In the genomic region with DNA sequence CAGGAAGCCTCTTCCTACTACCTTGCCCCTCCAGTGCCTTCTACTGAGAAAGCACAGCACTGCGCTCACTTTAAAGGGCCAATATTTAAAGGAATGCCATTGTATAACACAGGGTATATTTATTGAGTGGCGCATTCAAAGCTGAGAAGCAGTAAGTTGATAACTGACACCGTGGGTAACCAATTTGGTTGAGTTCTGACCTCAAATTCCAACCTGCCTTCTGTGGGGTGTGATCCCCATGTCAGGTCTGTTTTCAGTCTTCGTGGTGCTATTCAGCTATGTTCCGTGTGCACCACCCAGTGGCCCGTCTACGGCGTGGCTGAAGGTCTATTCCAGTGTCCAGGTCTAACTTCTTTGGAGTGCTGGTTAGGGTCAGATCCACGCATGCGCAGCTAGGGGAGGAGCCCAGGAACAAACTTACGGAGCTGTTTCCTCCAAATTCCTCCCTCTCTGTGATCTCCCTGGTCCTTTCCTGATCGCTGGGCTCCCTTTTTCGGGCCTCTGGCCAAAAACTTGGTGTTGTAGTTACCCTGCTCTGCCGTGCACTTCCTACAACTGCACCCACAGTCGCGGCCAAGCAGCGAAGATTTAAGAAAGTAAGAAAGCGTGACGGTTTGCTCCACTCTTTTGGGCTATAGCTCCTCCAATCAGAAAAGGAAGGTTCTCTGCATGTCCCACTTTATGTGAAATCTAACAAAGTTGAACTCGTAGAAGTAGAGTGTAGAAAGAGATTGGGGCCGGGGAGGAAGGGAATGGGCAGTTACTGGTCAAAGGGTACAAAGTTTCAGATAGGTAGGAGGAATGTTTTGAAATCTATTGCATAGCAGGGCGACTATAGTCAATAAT, we compare ENCODE assay signal across 8 cellular contexts. TPM values are rescaled to one million over a fixed set of nuclear protein-coding genes. Genes with fewer than 3 reads are reported as not detected.
A peak's percentile ranks its signal among the peaks of the same experiment; 100 is the strongest.
DNase-seq lines count a peak whose midpoint lies in the region; ATAC-seq and TF ChIP-seq lines count a peak whose summit lies in the region.

No MANE protein-coding gene starts in this region.

- no peak for TF ChIP-seq POLR2A in sigmoid colon (IDR thresholded peaks at IDR 0.05)

- peak in 3 of 4 experiments; percentile 15 to 57 (median 43) for TF ChIP-seq CTCF in sigmoid colon (IDR thresholded peaks at IDR 0.05)

- H3K4me1 ChIP-seq in HUES64 (ENCODE audit: insufficient read depth, low read length) (peaks cover 34% of the 10 kb centered on the region), right cardiac atrium (ENCODE audit: control insufficient read depth, insufficient read depth, low read length) (no peaks in the 10 kb centered on the region), sigmoid colon (peaks cover 0 to 14% (median 4%) of the 10 kb centered on the region in 4 donors)

- TF ChIP-seq EP300 in sigmoid colon (IDR thresholded peaks at IDR 0.05), result no peak

- no peaks in the 10 kb centered on the region for H3K9me3 ChIP-seq in HUES64 (ENCODE audit: insufficient read depth, low read depth, low read length)
- no peaks in the 10 kb centered on the region for H3K9me3 ChIP-seq in right cardiac atrium (ENCODE audit: control insufficient read depth, low read length)
- no peaks in the 10 kb centered on the region for H3K9me3 ChIP-seq in sigmoid colon

- H3K36me3 Mint-ChIP-seq in activated naive CD8-positive, alpha-beta T cell treated with anti-CD3 and anti-CD28 coated beads for 36 hours, result no peaks in the 10 kb centered on the region

- intact Hi-C loops in right cardiac atrium (cut with DNase I) (loop anchor here in 1 of 4 donors (5.0 kb wide), 1 partner anchor 71 kb away; no protein-coding TSS in a partner anchor), sigmoid colon (cut with DNase I) (loop anchor here (5.0 kb wide), 1 partner anchor 71 kb away; no protein-coding TSS in a partner anchor)

- no peak overlapping the region for H3K9ac ChIP-seq in HUES64 (ENCODE audit: low read depth, low read length)

- no peaks in the 10 kb centered on the region for H3K9me3 Mint-ChIP-seq in activated naive CD8-positive, alpha-beta T cell treated with anti-CD3 and anti-CD28 coated beads for 36 hours

- peaks cover 11% of the 10 kb centered on the region for H3K4me1 Mint-ChIP-seq in activated naive CD8-positive, alpha-beta T cell treated with anti-CD3 and anti-CD28 coated beads for 36 hours

- H3K4me3 Mint-ChIP-seq in activated naive CD8-positive, alpha-beta T cell treated with anti-CD3 and anti-CD28 coated beads for 36 hours, result peak overlapping the region; percentile 80

- DNase-seq in D341Med (ENCODE audit: low spot score) (peak; percentile 43), SKM-1 treated with dmso at 0.1 percent for 144 hours (lab: John Stamatoyannopoulos, UW; ENCODE audit: unreplicated experiment) (peak; percentile 66), right cardiac atrium (peak; percentile 89 to 92 (median 90)), sigmoid colon (peak; percentile 87), NCI-H1436 treated with DMSO at 0.1 percent for 48 hours (lab: John Stamatoyannopoulos, UW) (no peak)
- DNase-seq in activated naive CD8-positive, alpha-beta T cell treated with anti-CD3 and anti-CD28 coated beads for 36 hours, result peak; percentile 68

- H3K4me3 ChIP-seq in HUES64 (ENCODE audit: low read length) (no peak overlapping the region), right cardiac atrium (ENCODE audit: low read length) (peak overlapping the region; percentile 28), sigmoid colon (peak overlapping the region; percentile 18 to 51 (median 37))

- peak; percentile 74 for ATAC-seq in GM21515 (IDR thresholded peaks at IDR 0.05; ENCODE audit: unreplicated experiment)
- peak; percentile 91 to 97 for ATAC-seq in right cardiac atrium

- H3K27me3 Mint-ChIP-seq in activated naive CD8-positive, alpha-beta T cell treated with anti-CD3 and anti-CD28 coated beads for 36 hours, result peaks cover 15% of the 10 kb centered on the region

- H3K36me3 ChIP-seq in HUES64 (ENCODE audit: insufficient read depth, low read length) (no peaks in the 10 kb centered on the region), sigmoid colon (no peaks in the 10 kb centered on the region)

- H3K27ac ChIP-seq in HUES64 (ENCODE audit: low read depth, low read length), result 0 out of 2 replicates have a peak overlapping the region, but pooled peaks have one; percentile 22
- peak overlapping the region; percentile 49 for H3K27ac ChIP-seq in right cardiac atrium (ENCODE audit: low read length)
- H3K27ac ChIP-seq in sigmoid colon, result peak overlapping the region in 3 of 4 donors; percentile 45 to 76 (median 49)

- WGBS in HUES64, result 62% methylated on average over 21 of the region's 22 CpGs
- WGBS in right cardiac atrium, result 21% methylated on average over 22 of the region's 22 CpGs
- WGBS in sigmoid colon, 2 donors, result 10 to 13% methylated on average over 22 of the region's 22 CpGs

- H3K27me3 ChIP-seq in HUES64 (ENCODE audit: insufficient read depth, low read length) (no peaks in the 10 kb centered on the region), right cardiac atrium (ENCODE audit: control insufficient read depth, insufficient read depth) (no peaks in the 10 kb centered on the region), sigmoid colon (no peaks in the 10 kb centered on the region)

- no peak overlapping the region for H3K27ac Mint-ChIP-seq in activated naive CD8-positive, alpha-beta T cell treated with anti-CD3 and anti-CD28 coated beads for 36 hours

RNA-seq across cellular contexts. Expression of gene LRRC2, which starts 7.7 kb away (rescaled TPM):
- 2.2 TPM for polyA plus RNA-seq in HUES64 (2013, experiment 1 of 2)
- 1.4 TPM for polyA plus RNA-seq in HUES64 (2013, experiment 2 of 2)
- total RNA-seq in activated naive CD8-positive, alpha-beta T cell treated with anti-CD3 and anti-CD28 coated beads for 36 hours, result not detected
- 10 to 100 TPM in 3 of 4 donors, 1 to 10 TPM in 1; 8.9 to 26.0 (median 15.0) TPM for total RNA-seq in right cardiac atrium
- polyA plus RNA-seq in right cardiac atrium, result 9.9 TPM
- total RNA-seq in sigmoid colon, result 10 to 100 TPM in 1 of 4 donors, 1 to 10 TPM in 3; 3.6 to 11.1 (median 5.8) TPM
- polyA plus RNA-seq in sigmoid colon, result 1 to 10 TPM in 1 of 3 donors, under 1 TPM in 2; 0.46 to 2.4 (median 0.69) TPM

RNA-seq across cellular contexts. Expression of gene FAM240A, which starts 53.9 kb away (rescaled TPM):
- polyA plus RNA-seq in HUES64 (2013, experiment 1 of 2), result not detected
- not detected for polyA plus RNA-seq in HUES64 (2013, experiment 2 of 2)
- not detected for total RNA-seq in activated naive CD8-positive, alpha-beta T cell treated with anti-CD3 and anti-CD28 coated beads for 36 hours
- total RNA-seq in right cardiac atrium (not detected), sigmoid colon (not detected)
- polyA plus RNA-seq in right cardiac atrium (not detected), sigmoid colon (not detected)

Comparison
In these comparisons a context has a peak if more than half of its experiments do, and no peak if none do; other contexts are left out.
1. RNA of gene LRRC2, which starts 7.7 kb away (total RNA-seq): 8.9 to 26.0 TPM in right cardiac atrium and 3.6 to 11.1 TPM in sigmoid colon; not detected in activated naive CD8-positive, alpha-beta T cell treated with anti-CD3 and anti-CD28 coated beads for 36 hours; every median in the first group is over 4 times any median in the second.
2. Peak in every context shown above with its lines, with median percentiles within 50 percentile points of each other: H3K27ac ChIP-seq.